In the genomic region with DNA sequence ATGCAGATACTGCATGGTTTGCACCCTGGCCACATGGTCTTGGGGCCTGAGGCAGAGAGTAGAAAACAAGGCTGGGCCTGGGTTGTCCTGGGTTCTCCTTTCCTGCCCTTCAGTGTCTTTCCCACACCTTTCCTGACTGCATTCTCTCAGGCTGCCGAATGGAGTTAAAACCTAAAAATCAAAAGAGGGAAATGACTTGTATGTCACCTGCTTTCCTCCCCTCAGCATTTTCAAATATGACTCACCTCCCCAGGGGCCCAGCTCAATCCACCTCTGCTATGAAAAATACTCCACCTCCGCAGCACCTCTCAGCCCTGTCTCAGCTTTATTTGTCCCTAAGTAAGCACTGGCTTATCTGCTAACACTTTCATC, we compare ENCODE assay signal across 11 cellular contexts.
DNase-seq lines count a peak whose midpoint lies in the region; ATAC-seq and TF ChIP-seq lines count a peak whose summit lies in the region.
"Had no signal": no experiment of that assay in that cellular context is flagged by ENCODE, and none has a peak within 500 bp of the region (broad histone marks: within the 10 kb centered on the region; RNA-seq: fewer than 3 reads in every experiment).

No MANE protein-coding gene starts in this region.

- no peaks in the 10 kb centered on the region for H3K79me2 ChIP-seq in PC-9 (ENCODE audit: low read depth)

- no peaks in the 10 kb centered on the region for H3K9me3 ChIP-seq in PC-9 (ENCODE audit: insufficient read depth, low read depth)
- H3K9me3 ChIP-seq: uterus had no signal

- H4K20me1 ChIP-seq in PC-9 (ENCODE audit: insufficient read depth), result no peaks in the 10 kb centered on the region

- no peaks in the 10 kb centered on the region for H3K9me2 ChIP-seq in PC-9 (ENCODE audit: insufficient read depth)

- H2AFZ ChIP-seq in PC-9, result no peak overlapping the region

- no peak for TF ChIP-seq POLR2A in GM18505 (IDR thresholded peaks at IDR 0.05; ENCODE audit: borderline replicate concordance, extremely low read depth, insufficient read depth, insufficient read length)

- peak; percentile 14 for DNase-seq in SW480 (ENCODE audit: low spot score)
- DNase-seq in NCI-H2029 (lab: John Stamatoyannopoulos, UW), result no peak
- no peak for DNase-seq in COLO829 (ENCODE audit: low spot score)
- no peak for DNase-seq in PC-9
- DNase-seq in NCI-H524 (lab: John Stamatoyannopoulos, UW), result no peak
- DNase-seq: central memory CD4-positive, alpha-beta T cell; stimulated activated CD4-positive, alpha-beta T cell treated with anti-CD3 and anti-CD28 coated beads, Interleukin-4, amount 100 ng/mL, for 24 hours; uterus had no signal

- H3F3A ChIP-seq in PC-9 (ENCODE audit: insufficient read depth, low read depth), result no peaks in the 10 kb centered on the region

- no peak overlapping the region for H3K4me2 ChIP-seq in PC-9

- H3K27me3 ChIP-seq in PC-9 (ENCODE audit: insufficient read depth, low read depth), result no peaks in the 10 kb centered on the region
- H3K27me3 ChIP-seq: uterus had no signal

- CTCF ChIA-PET in PC-9 (lab: Charles Lee), result no interaction called here

- POLR2A ChIA-PET in PC-9 (lab: Charles Lee; ENCODE audit: unreplicated experiment), result no interaction called here

- H3K4me1 ChIP-seq in PC-9 (replicated peaks; ENCODE audit: insufficient read depth), result no peaks in the 10 kb centered on the region
- H3K4me1 ChIP-seq: uterus had no signal

- no peaks in the 10 kb centered on the region for H3K36me3 ChIP-seq in PC-9 (ENCODE audit: low read depth)
- H3K36me3 ChIP-seq: uterus had no signal

- ATAC-seq in GM18505 (IDR thresholded peaks at IDR 0.05; ENCODE audit: unreplicated experiment), result peak; percentile 86
- peak; percentile 84 for ATAC-seq in GM21367 (IDR thresholded peaks at IDR 0.05; ENCODE audit: unreplicated experiment)
- peak; percentile 84 for ATAC-seq in HG03103 (IDR thresholded peaks at IDR 0.05; ENCODE audit: low read depth, unreplicated experiment)

- BruUV-seq in PC-9 (replicated peaks; lab: Mats Ljungman, UMichigan), result no TSS peak

- H3K4me3 ChIP-seq in PC-9, result no peak overlapping the region
- H3K4me3 ChIP-seq: uterus had no signal

- no peak overlapping the region for H3K27ac ChIP-seq in PC-9
- H3K27ac ChIP-seq: uterus had no signal

- no peak for TF ChIP-seq CTCF in PC-9 (conservative IDR thresholded peaks at IDR 0.05)

- intact Hi-C loops in PC-9 (cut with micrococcal nuclease; ENCODE audit: unreplicated experiment), result no loop called here
